In genomic region chr19:10618846-10619245, GRCh38 we compare ENCODE assay signal across 20 cellular contexts. TPM values are rescaled to one million over a fixed set of nuclear protein-coding genes. Genes with fewer than 3 reads are reported as not detected.
DNase-seq lines count a peak whose midpoint lies in the region; ATAC-seq and TF ChIP-seq lines count a peak whose summit lies in the region.
"Had no signal": no experiment of that assay in that cellular context is flagged by ENCODE, and none has a peak within 500 bp of the region (broad histone marks: within the 10 kb centered on the region; RNA-seq: fewer than 3 reads in every experiment).

No MANE protein-coding gene starts in this region.

- CTCF ChIA-PET in AG04450 (lab: Charles Lee): interaction anchor here (1.1 to 3.3 kb wide), 2 partner anchors 37 to 47 kb away, joined by 9 to 17 read pairs; no protein-coding TSS in a partner anchor
- CTCF ChIA-PET in CD4-positive, alpha-beta memory T cell (lab: Charles Lee; ENCODE audit: partially characterized antibody): interaction anchor here (1.2 to 2.9 kb wide), 3 partner anchors 13 to 38 kb away, joined by 6 to 10 read pairs (median 7); no protein-coding TSS in a partner anchor

- H3K4me3 Mint-ChIP-seq in CD4-positive, alpha-beta memory T cell: no peak overlapping the region
- H3K4me3 Mint-ChIP-seq in T-helper 2 cell treated with Interferon-gamma antibody and Interleukin-4, amounts not matched to agents 5 μg/mL and 100 μg/mL, for 36 hours: no peak overlapping the region
- H3K4me3 Mint-ChIP-seq: CD4-positive, CD25-positive, alpha-beta regulatory T cell had no signal

- POLR2A ChIA-PET in AG04450 (lab: Yijun Ruan, JAX): interaction anchor here (0.6 kb wide), 1 partner anchor 17 kb away, joined by 3 read pairs; no protein-coding TSS in a partner anchor
- POLR2A ChIA-PET in CD4-positive, alpha-beta memory T cell (lab: Charles Lee; ENCODE audit: partially characterized antibody): interaction anchor here (7.1 kb wide), 1 partner anchor 15 kb away, joined by 65 read pairs; no protein-coding TSS in a partner anchor

- H3K9ac ChIP-seq in trophoblast cell (ENCODE audit: low read length): no peak overlapping the region

- peaks cover 11 to 26% of the 10 kb centered on the region in 2 donors for H3K36me3 Mint-ChIP-seq in CD4-positive, alpha-beta memory T cell
- peaks cover 28% of the 10 kb centered on the region for H3K36me3 Mint-ChIP-seq in T-helper 2 cell treated with Interferon-gamma antibody and Interleukin-4, amounts not matched to agents 5 μg/mL and 100 μg/mL, for 36 hours (ENCODE audit: low read depth)

- H4K91ac ChIP-seq in trophoblast cell (ENCODE audit: low read depth, low read length): peak overlapping the region; percentile 57

- H4K12ac ChIP-seq in trophoblast cell (ENCODE audit: low read depth, low read length): no peak overlapping the region

- no peaks in the 10 kb centered on the region for H3K9me3 ChIP-seq in AG04450 (ENCODE audit: control insufficient read depth, insufficient read depth, low read length)
- H3K9me3 ChIP-seq in RWPE2 (ENCODE audit: severe bottlenecking): no peaks in the 10 kb centered on the region
- no peaks in the 10 kb centered on the region for H3K9me3 ChIP-seq in trophoblast cell (ENCODE audit: insufficient read depth, low read depth, low read length)
- H3K9me3 ChIP-seq in CD4-positive, alpha-beta memory T cell (ENCODE audit: control insufficient read depth in 1 of 2, low read length in 2 of 2): no peaks in the 10 kb centered on the region
- H3K9me3 ChIP-seq: BE2C, Caco-2, HAP-1 had no signal

- no peak overlapping the region for H3K4me2 ChIP-seq in trophoblast cell (ENCODE audit: low read length)

- no CpG with 5 or more reads among the region's 8 CpGs for WGBS in trophoblast cell (ENCODE audit: extremely low coverage, insufficient coverage, insufficient read length)

- no peak overlapping the region for H2AK5ac ChIP-seq in trophoblast cell (ENCODE audit: low read length)

- TF ChIP-seq CTCF in AG04450 (IDR thresholded peaks at IDR 0.05; ENCODE audit: low read depth, low read length) (no peak), RWPE2 (IDR thresholded peaks at IDR 0.05; ENCODE audit: poor library complexity, severe bottlenecking) (no peak), foreskin keratinocyte (conservative IDR thresholded peaks at IDR 0.05) (no peak)

- H3K27me3 ChIP-seq in AG04450 (ENCODE audit: control insufficient read depth, insufficient read depth, low read length) (no peaks in the 10 kb centered on the region), RWPE2 (ENCODE audit: insufficient read depth, poor library complexity, severe bottlenecking) (no peaks in the 10 kb centered on the region), foreskin keratinocyte (no peaks in the 10 kb centered on the region), trophoblast cell (ENCODE audit: insufficient read depth, low read length) (no peaks in the 10 kb centered on the region)
- no peaks in the 10 kb centered on the region for H3K27me3 ChIP-seq in CD4-positive, alpha-beta memory T cell (ENCODE audit: insufficient read depth, low read length)
- H3K27me3 ChIP-seq: BE2C had no signal

- no peaks in the 10 kb centered on the region for H3K79me2 ChIP-seq in trophoblast cell (ENCODE audit: control insufficient read depth, insufficient read depth, low read length, poor library complexity)

- H3K27ac ChIP-seq in AG04450 (ENCODE audit: low read depth, low read length) (peak overlapping the region; percentile 21), RWPE2 (ENCODE audit: poor library complexity, severe bottlenecking) (peak overlapping the region; percentile 84), foreskin keratinocyte (peak overlapping the region; percentile 80), trophoblast cell (ENCODE audit: low read depth, low read length) (no peak overlapping the region)
- H3K27ac ChIP-seq in CD4-positive, alpha-beta memory T cell (ENCODE audit: low read depth, low read length): no peak overlapping the region

- no peak for DNase-seq in AG04450 (ENCODE audit: low read depth, low spot score)
- no peak for DNase-seq in RWPE2 (ENCODE audit: low spot score)
- DNase-seq in foreskin keratinocyte: no peak
- DNase-seq in trophoblast cell: no peak
- DNase-seq in effector CD8-positive, alpha-beta T cell (lab: John Stamatoyannopoulos, UW): no peak
- DNase-seq in activated T-cell treated with anti-CD3 and anti-CD28 coated beads, Interleukin-2, amount 50 U/mL, for 48 hours: no peak
- DNase-seq in CD4-positive, alpha-beta memory T cell: no peak
- no peak for DNase-seq in T-helper 2 cell treated with Interferon-gamma antibody and Interleukin-4, amounts not matched to agents 5 μg/mL and 100 μg/mL, for 36 hours (ENCODE audit: low spot score)
- DNase-seq: BE2C; Caco-2; CD4-positive, CD25-positive, alpha-beta regulatory T cell; MM.1S; NCI-H1092; NCI-H1436 treated with DMSO at 0.1 percent for 48 hours; NCI-H2029; NCI-H2171; NCI-H526 had no signal

- H3K27me3 Mint-ChIP-seq in CD4-positive, alpha-beta memory T cell: no peaks in the 10 kb centered on the region
- no peaks in the 10 kb centered on the region for H3K27me3 Mint-ChIP-seq in T-helper 2 cell treated with Interferon-gamma antibody and Interleukin-4, amounts not matched to agents 5 μg/mL and 100 μg/mL, for 36 hours (ENCODE audit: low read depth)
- H3K27me3 Mint-ChIP-seq: CD4-positive, CD25-positive, alpha-beta regulatory T cell had no signal

- H3K4me1 ChIP-seq in RWPE2 (ENCODE audit: insufficient read depth, poor library complexity, severe bottlenecking) (peaks cover 11% of the 10 kb centered on the region), foreskin keratinocyte (peaks cover 17% of the 10 kb centered on the region), trophoblast cell (ENCODE audit: control insufficient read depth in 1 of 2, insufficient read depth in 2 of 2, low read length in 2 of 2) (peaks cover 21 to 24% of the 10 kb centered on the region in 2 experiments)
- H3K4me1 ChIP-seq in CD4-positive, alpha-beta memory T cell (ENCODE audit: insufficient read depth, low read length): peaks cover 53% of the 10 kb centered on the region
- H3K4me1 ChIP-seq: BE2C, HAP-1 had no signal

- H2BK12ac ChIP-seq in trophoblast cell (ENCODE audit: low read length): peak overlapping the region; percentile 45

- H3K4me3 ChIP-seq in AG04450 (ENCODE audit: low read depth, low read length) (no peak overlapping the region), RWPE2 (ENCODE audit: severe bottlenecking) (no peak overlapping the region), trophoblast cell (ENCODE audit: low read depth, low read length) (no peak overlapping the region)
- no peak overlapping the region for H3K4me3 ChIP-seq in CD4-positive, alpha-beta memory T cell (ENCODE audit: low read length in 2 of 2)
- H3K4me3 ChIP-seq: HAP-1 had no signal

- ATAC-seq in RWPE2 (ENCODE audit: low read depth) (no peak), foreskin keratinocyte (no peak)
- ATAC-seq: Right ventricle myocardium inferior had no signal

- H3K4ac ChIP-seq in trophoblast cell (ENCODE audit: low read depth, low read length): peak overlapping the region; percentile 31

- H3K9me3 Mint-ChIP-seq in CD4-positive, alpha-beta memory T cell: peaks cover 0 to 2% (median 0%) of the 10 kb centered on the region in 8 donors
- no peaks in the 10 kb centered on the region for H3K9me3 Mint-ChIP-seq in T-helper 2 cell treated with Interferon-gamma antibody and Interleukin-4, amounts not matched to agents 5 μg/mL and 100 μg/mL, for 36 hours
- H3K9me3 Mint-ChIP-seq: CD4-positive, CD25-positive, alpha-beta regulatory T cell had no signal

- peak overlapping the region; percentile 43 for H2BK5ac ChIP-seq in trophoblast cell (ENCODE audit: low read depth, low read length, poor library complexity)

- no peak overlapping the region for H2BK120ac ChIP-seq in trophoblast cell (ENCODE audit: insufficient read depth, low read length, poor library complexity)

- H3K36me3 ChIP-seq in RWPE2 (ENCODE audit: low read depth) (no peaks in the 10 kb centered on the region), trophoblast cell (ENCODE audit: control insufficient read depth in 1 of 2, insufficient read depth in 2 of 2, low read length in 2 of 2) (peaks cover 0 to 2% of the 10 kb centered on the region in 2 experiments)
- no peaks in the 10 kb centered on the region for H3K36me3 ChIP-seq in CD4-positive, alpha-beta memory T cell (ENCODE audit: insufficient read depth, low read length)
- H3K36me3 ChIP-seq: BE2C, HAP-1 had no signal

- no peak overlapping the region for H3K27ac Mint-ChIP-seq in CD4-positive, alpha-beta memory T cell
- H3K27ac Mint-ChIP-seq in T-helper 2 cell treated with Interferon-gamma antibody and Interleukin-4, amounts not matched to agents 5 μg/mL and 100 μg/mL, for 36 hours: no peak overlapping the region

- intact Hi-C loops in CD4-positive, alpha-beta memory T cell (cut with micrococcal nuclease): no loop called here

- peaks cover 18% of the 10 kb centered on the region for H3K79me1 ChIP-seq in trophoblast cell (ENCODE audit: low read length)

- no peak overlapping the region for H4K8ac ChIP-seq in trophoblast cell (ENCODE audit: low read depth, low read length)

- no peak overlapping the region for H3K23ac ChIP-seq in trophoblast cell (ENCODE audit: low read length)

- no peak overlapping the region for H3K14ac ChIP-seq in trophoblast cell (ENCODE audit: low read length)

- peaks cover 22 to 67% (median 42%) of the 10 kb centered on the region in 4 donors for H3K4me1 Mint-ChIP-seq in CD4-positive, alpha-beta memory T cell
- peaks cover 17% of the 10 kb centered on the region for H3K4me1 Mint-ChIP-seq in T-helper 2 cell treated with Interferon-gamma antibody and Interleukin-4, amounts not matched to agents 5 μg/mL and 100 μg/mL, for 36 hours (ENCODE audit: low read depth)

- peak overlapping the region; percentile 56 for H3K18ac ChIP-seq in trophoblast cell (ENCODE audit: low read length)

- no peak overlapping the region for H2AFZ ChIP-seq in trophoblast cell (ENCODE audit: insufficient read depth, low read length, poor library complexity)

RNA-seq across cellular contexts. Expression of gene SLC44A2, which starts 6.5 kb away (rescaled TPM):
- 80.5 and 81.4 TPM in 2 replicates for polyA plus RNA-seq in AG04450 (2011; rRNA removed)
- 90.4 and 99.0 TPM in 2 replicates for polyA minus RNA-seq in AG04450 (2011; rRNA and poly(A)+ RNA removed)
- 136 and 141 TPM in 2 replicates for total RNA-seq in foreskin keratinocyte
- polyA plus RNA-seq in foreskin keratinocyte: 130 and 138 TPM in 2 replicates
- polyA plus RNA-seq in trophoblast cell (2013): 232 and 244 TPM in 2 replicates
- total RNA-seq in CD4-positive, alpha-beta memory T cell: 100 to 1,000 TPM; 203 to 204 TPM
- 100 to 1,000 TPM; 195 to 284 TPM for polyA plus RNA-seq in CD4-positive, alpha-beta memory T cell

RNA-seq across cellular contexts. Expression of gene AP1M2, which starts 31.7 kb away (rescaled TPM):
- polyA plus RNA-seq in AG04450 (2011; rRNA removed) (0.17 TPM in 1 of 2 replicates, not detected in the other), foreskin keratinocyte (99.1 and 112 TPM in 2 replicates)
- 0.37 TPM in 1 of 2 replicates, not detected in the other for polyA minus RNA-seq in AG04450 (2011; rRNA and poly(A)+ RNA removed)
- 86.6 and 117 TPM in 2 replicates for total RNA-seq in foreskin keratinocyte
- polyA plus RNA-seq in trophoblast cell (2013): 40.5 and 43.5 TPM in 2 replicates
- not detected for total RNA-seq in CD4-positive, alpha-beta memory T cell
- not detected for polyA plus RNA-seq in CD4-positive, alpha-beta memory T cell
- total RNA-seq: CD4-positive, CD25-positive, alpha-beta regulatory T cell; LHCN-M2; Right ventricle myocardium inferior had no signal
- polyA plus RNA-seq: CD4-positive, CD25-positive, alpha-beta regulatory T cell had no signal

RNA-seq across cellular contexts. Expression of gene ILF3, which starts 35.3 kb away (rescaled TPM):
- polyA plus RNA-seq in AG04450 (2011; rRNA removed) (143 and 155 TPM in 2 replicates), foreskin keratinocyte (137 and 162 TPM in 2 replicates)
- polyA minus RNA-seq in AG04450 (2011; rRNA and poly(A)+ RNA removed): 123 and 144 TPM in 2 replicates
- 189 and 218 TPM in 2 replicates for total RNA-seq in foreskin keratinocyte
- polyA plus RNA-seq in trophoblast cell (2013): 200 and 209 TPM in 2 replicates
- 100 to 1,000 TPM; 291 to 302 TPM for total RNA-seq in CD4-positive, alpha-beta memory T cell
- 100 to 1,000 TPM in 1 of 2 donors, 10 to 100 TPM in 1; 36.2 to 103 TPM for polyA plus RNA-seq in CD4-positive, alpha-beta memory T cell

RNA-seq across cellular contexts. Expression of gene CDKN2D, which starts 50.1 kb away (rescaled TPM):
- 3.9 and 4.3 TPM in 2 replicates for polyA plus RNA-seq in AG04450 (2011; rRNA removed)
- 2.0 and 2.1 TPM in 2 replicates for polyA minus RNA-seq in AG04450 (2011; rRNA and poly(A)+ RNA removed)
- total RNA-seq in foreskin keratinocyte: 6.3 and 6.8 TPM in 2 replicates
- 8.2 and 10.1 TPM in 2 replicates for polyA plus RNA-seq in foreskin keratinocyte
- 2.6 and 2.7 TPM in 2 replicates for polyA plus RNA-seq in trophoblast cell (2013)
- 10 to 100 TPM; 25.6 to 29.2 TPM for total RNA-seq in CD4-positive, alpha-beta memory T cell
- 100 to 1,000 TPM; 130 to 159 TPM for polyA plus RNA-seq in CD4-positive, alpha-beta memory T cell

RNA-seq across cellular contexts. Expression of gene KRI1, which starts 53.0 kb away (rescaled TPM):
- polyA plus RNA-seq in AG04450 (2011; rRNA removed) (11.1 and 11.3 TPM in 2 replicates), foreskin keratinocyte (20.0 and 20.1 TPM in 2 replicates)
- 9.8 and 11.7 TPM in 2 replicates for polyA minus RNA-seq in AG04450 (2011; rRNA and poly(A)+ RNA removed)
- total RNA-seq in foreskin keratinocyte: 19.7 TPM in 2 replicates
- polyA plus RNA-seq in trophoblast cell (2013): 12.3 and 12.6 TPM in 2 replicates
- 10 to 100 TPM; 72.7 to 73.0 TPM for total RNA-seq in CD4-positive, alpha-beta memory T cell
- polyA plus RNA-seq in CD4-positive, alpha-beta memory T cell: 10 to 100 TPM in 1 of 2 donors, 1 to 10 TPM in 1; 3.2 to 36.3 TPM

Comparison
In these comparisons a context has a peak if more than half of its experiments do, and no peak if none do; other contexts are left out.
1. H3K27ac ChIP-seq: peak in AG04450 (single experiment), RWPE2 (single experiment) and foreskin keratinocyte (single experiment); none in trophoblast cell (single experiment) and CD4-positive, alpha-beta memory T cell (single experiment).
2. RNA of gene AP1M2, which starts 31.7 kb away (polyA plus RNA-seq): 99.1 to 112 TPM in foreskin keratinocyte; 0.17 TPM in AG04450 and not detected in CD4-positive, alpha-beta memory T cell; every median in the first group is over 10 times any median in the second.